Comparison of ENCODE assay signal across 29 cellular contexts in genomic region chr6:170205534-170206316, GRCh38.
DNase-seq lines count a peak whose midpoint lies in the region; ATAC-seq and TF ChIP-seq lines count a peak whose summit lies in the region.
"Had no signal": no experiment of that assay in that cellular context is flagged by ENCODE, and none has a peak within 500 bp of the region (broad histone marks: within the 10 kb centered on the region; RNA-seq: fewer than 3 reads in every experiment).

No MANE protein-coding gene starts in this region.

- TF ChIP-seq POLR2A in IMR-90 (IDR thresholded peaks at IDR 0.05; ENCODE audit: low read depth, low read length): no peak

- H3K4me1 ChIP-seq in IMR-90 (ENCODE audit: control insufficient read depth, insufficient read depth, low read length): no peaks in the 10 kb centered on the region
- H3K4me1 ChIP-seq: adrenal gland, BLaER1, psoas muscle, SJCRH30, upper lobe of right lung had no signal

- H2BK5ac ChIP-seq in IMR-90 (ENCODE audit: low read depth, low read length, poor library complexity, severe bottlenecking): no peak overlapping the region

- intact Hi-C loops in IMR-90 (cut with micrococcal nuclease): no loop called here
- intact Hi-C loops in posterior vena cava (cut with DNase I): no loop called here

- H3K4ac ChIP-seq in IMR-90 (ENCODE audit: low read depth, low read length): no peak overlapping the region

- H4K8ac ChIP-seq in IMR-90 (ENCODE audit: low read depth in 2 of 2, low read length in 2 of 2): no peak overlapping the region

- in situ Hi-C loops in IMR-90 (cut with MboI; ENCODE audit: low sequenced_read_pairs): no loop called here

- BruUV-seq in IMR-90 (replicated peaks; lab: Mats Ljungman, UMichigan): no TSS peak

- no peak overlapping the region for H4K91ac ChIP-seq in IMR-90 (ENCODE audit: insufficient read depth, low read depth, low read length)

- peaks cover 32% of the 10 kb centered on the region for H3K9me3 ChIP-seq in IMR-90 (ENCODE audit: control insufficient read depth, insufficient read depth, low read length)
- H3K9me3 ChIP-seq: adrenal gland, neutrophil, psoas muscle, SJCRH30, upper lobe of right lung had no signal

- H2AFZ ChIP-seq in IMR-90 (replicated peaks; ENCODE audit: low read length, poor library complexity): peak overlapping the region; percentile 29
- H2AFZ ChIP-seq: GM23248 had no signal

- ATAC-seq in IMR-90 (ENCODE audit: low read depth) (no peak), HG03045 (IDR thresholded peaks at IDR 0.05; ENCODE audit: unreplicated experiment) (no peak), HG02981 (IDR thresholded peaks at IDR 0.05; ENCODE audit: unreplicated experiment) (no peak), GM18502 (IDR thresholded peaks at IDR 0.05; ENCODE audit: poor library complexity, unreplicated experiment) (no peak)
- ATAC-seq: left cardiac atrium, psoas muscle had no signal

- POLR2A ChIA-PET in IMR-90 (lab: Charles Lee; ENCODE audit: unreplicated experiment): no interaction called here

- no peaks in the 10 kb centered on the region for H3K9me1 ChIP-seq in IMR-90 (ENCODE audit: insufficient read depth, low read length)

- no peak overlapping the region for H3K23ac ChIP-seq in IMR-90 (ENCODE audit: low read depth, low read length)

- CTCF ChIA-PET in IMR-90 (lab: Yijun Ruan, JAX): no interaction called here

- H2AK5ac ChIP-seq in IMR-90 (ENCODE audit: low read depth, low read length): no peak overlapping the region

- no peak for DNase-seq in IMR-90
- peak; percentile 40 for DNase-seq in activated CD8-positive, alpha-beta memory T cell treated with anti-CD3 and anti-CD28 coated beads, Interleukin-2, amount 50 U/mL, for 48 hours
- peak; percentile 16 for DNase-seq in islet precursor cell
- DNase-seq in posterior vena cava (ENCODE audit: low spot score): peak; percentile 24
- no peak for DNase-seq in NCI-H345 treated with DMSO at 0.1 percent for 48 hours (lab: John Stamatoyannopoulos, UW; ENCODE audit: unreplicated experiment)
- DNase-seq: activated CD4-positive, alpha-beta T cell treated with anti-CD3 and anti-CD28 coated beads for 48 hours; activated naive CD4-positive, alpha-beta T cell treated with Interleukin-2 at 50 U/mL for 16 hours; GM23248; HFFc6; hypothalamus; KBM-7; left cardiac atrium; NCI-H1092 treated with DMSO at 0.1 percent for 48 hours; NCI-H187; NCI-H2171; NCI-H510A treated with DMSO at 0.1 percent for 48 hours; psoas muscle; SJCRH30; stimulated activated CD4-positive, alpha-beta T cell treated with anti-CD3 and anti-CD28 coated beads, Interleukin-15, amount 100 ng/mL, for 24 hours; stimulated activated CD4-positive, alpha-beta T cell treated with anti-CD3 and anti-CD28 coated beads, Interleukin-4, amount 100 ng/mL, for 4 hours; T1000; upper lobe of right lung had no signal

- H3K79me1 ChIP-seq in IMR-90 (ENCODE audit: low read depth in 1 of 2, low read length in 2 of 2): no peaks in the 10 kb centered on the region

- H3K27ac ChIP-seq in IMR-90 (ENCODE audit: insufficient read depth, low read length): no peak overlapping the region
- H3K27ac ChIP-seq: adrenal gland, BLaER1, GM23248, neutrophil, psoas muscle, SJCRH30, upper lobe of right lung, VCaP had no signal

- H4K20me1 ChIP-seq in IMR-90 (ENCODE audit: insufficient read depth, low read length): no peaks in the 10 kb centered on the region
- H4K20me1 ChIP-seq: BLaER1 had no signal

- H2BK20ac ChIP-seq in IMR-90 (ENCODE audit: low read depth, low read length): no peak overlapping the region

- TF ChIP-seq RAD21 in IMR-90 (IDR thresholded peaks at IDR 0.05; ENCODE audit: low read length): no peak

- no peaks in the 10 kb centered on the region for H3K27me3 ChIP-seq in IMR-90 (ENCODE audit: control insufficient read depth, insufficient read depth, low read length)
- H3K27me3 ChIP-seq: adrenal gland, BLaER1, neutrophil had no signal

- H3K36me3 ChIP-seq in IMR-90 (ENCODE audit: control insufficient read depth, insufficient read depth, low read length): no peaks in the 10 kb centered on the region
- H3K36me3 ChIP-seq: adrenal gland, BLaER1, neutrophil, SJCRH30, upper lobe of right lung had no signal

- H3K4me2 ChIP-seq in IMR-90 (ENCODE audit: low read depth, low read length): no peak overlapping the region
- H3K4me2 ChIP-seq: BLaER1 had no signal

- H3K9ac ChIP-seq in IMR-90 (ENCODE audit: low read depth, low read length): no peak overlapping the region
- H3K9ac ChIP-seq: BLaER1, GM23248 had no signal

- dilution Hi-C loops in IMR-90 (cut with HindIII; ENCODE audit: low sequenced_read_pairs, unreplicated experiment): no loop called here

- H4K5ac ChIP-seq in IMR-90 (ENCODE audit: low read depth, low read length): no peak overlapping the region

- no peak overlapping the region for H3K56ac ChIP-seq in IMR-90 (ENCODE audit: extremely low read depth, insufficient read depth, low read length)

- H2BK120ac ChIP-seq in IMR-90 (ENCODE audit: low read depth, low read length): no peak overlapping the region

- no peak for TF ChIP-seq CTCF in IMR-90 (conservative IDR thresholded peaks at IDR 0.05; ENCODE audit: low read depth, low read length)

- WGBS in IMR-90 (ENCODE audit: extremely low coverage in 2 of 2, insufficient read length in 1 of 2), 2 experiments: 57% methylated on average over 9 of the region's 14 CpGs; no CpG with 5 or more reads in 1 of the 2 experiments

- no peak overlapping the region for H3K4me3 ChIP-seq in IMR-90 (ENCODE audit: insufficient read depth, low read depth, low read length)
- H3K4me3 ChIP-seq: adrenal gland, BLaER1, GM23248, psoas muscle, SJCRH30, upper lobe of right lung had no signal

- H2AK9ac ChIP-seq in IMR-90 (replicated peaks; ENCODE audit: low read depth, low read length, poor library complexity): no peak overlapping the region

- no peak overlapping the region for H3K14ac ChIP-seq in IMR-90 (replicated peaks; ENCODE audit: low read depth, low read length)

- H3K18ac ChIP-seq in IMR-90 (ENCODE audit: low read depth, low read length): no peak overlapping the region

- H2BK15ac ChIP-seq in IMR-90 (ENCODE audit: low read depth, low read length): no peak overlapping the region

TF ChIP-seq in IMR-90, 13 proteins besides CTCF, POLR2A, EP300 and RAD21:
- TF ChIP-seq NFE2L2 (IDR thresholded peaks at IDR 0.05; ENCODE audit: low read depth, low read length): no peak
- no peak for TF ChIP-seq ELK1 (IDR thresholded peaks at IDR 0.05; ENCODE audit: borderline replicate concordance, low read depth, low read length)
- no peak for TF ChIP-seq MAFK (IDR thresholded peaks at IDR 0.05; ENCODE audit: low read depth, low read length)
- TF ChIP-seq FOS (IDR thresholded peaks at IDR 0.05; ENCODE audit: low read depth, low read length): no peak
- TF ChIP-seq MAZ (IDR thresholded peaks at IDR 0.05; ENCODE audit: borderline replicate concordance, low read depth, low read length): no peak
TF ChIP-seq in IMR-90: peak in this region for 0.

Comparison
In these comparisons a context has a peak if more than half of its experiments do, and no peak if none do; other contexts are left out.
1. DNase-seq: peak in activated CD8-positive, alpha-beta memory T cell treated with anti-CD3 and anti-CD28 coated beads, Interleukin-2, amount 50 U/mL, for 48 hours (single experiment), islet precursor cell (single experiment) and posterior vena cava (single experiment); none in IMR-90 (single experiment) and NCI-H345 treated with DMSO at 0.1 percent for 48 hours (single experiment).